ENCODE assay signal across 10 cellular contexts in genomic region chr1:52053862-52054261, GRCh38. TPM values are rescaled to one million over a fixed set of nuclear protein-coding genes. Genes with fewer than 3 reads are reported as not detected.
DNase-seq lines count a peak whose midpoint lies in the region; ATAC-seq and TF ChIP-seq lines count a peak whose summit lies in the region.
"Had no signal": no experiment of that assay in that cellular context is flagged by ENCODE, and none has a peak within 500 bp of the region (broad histone marks: within the 10 kb centered on the region; RNA-seq: fewer than 3 reads in every experiment).

No MANE protein-coding gene starts in this region.

- TF ChIP-seq EP300 in stomach (IDR thresholded peaks at IDR 0.05), result no peak

- no peak for TF ChIP-seq POLR2A in stomach (IDR thresholded peaks at IDR 0.05)

- peaks cover 0 to 24% (median 23%) of the 10 kb centered on the region in 4 donors for H3K36me3 ChIP-seq in stomach

- H3K4me3 ChIP-seq in iPS-18c (ENCODE audit: insufficient read depth, low read depth, low read length) (peak overlapping the region; percentile 98), stomach (peak overlapping the region in 3 of 4 donors; percentile 76 to 97 (median 81))

- H3K9me3 ChIP-seq in iPS-18c (ENCODE audit: control insufficient read depth, insufficient read depth, low read length) (no peaks in the 10 kb centered on the region), stomach (no peaks in the 10 kb centered on the region)

- peak overlapping the region; percentile 93 for H3K4me3 Mint-ChIP-seq in activated naive CD4-positive, alpha-beta T cell treated with anti-CD3 and anti-CD28 coated beads, Interleukin-2, amount 10 ng/mL, durations not matched to agents 7 days and 5 days
- peak overlapping the region; percentile 95 for H3K4me3 Mint-ChIP-seq in activated CD8-positive, alpha-beta T cell treated with anti-CD3 and anti-CD28 coated beads, Interleukin-2, amount 10 ng/mL, durations not matched to agents 7 days and 5 days

- peaks cover 28 to 53% (median 40%) of the 10 kb centered on the region in 4 donors for H3K4me1 ChIP-seq in stomach

- H3K27me3 Mint-ChIP-seq in activated naive CD4-positive, alpha-beta T cell treated with anti-CD3 and anti-CD28 coated beads, Interleukin-2, amount 10 ng/mL, durations not matched to agents 7 days and 5 days, result no peaks in the 10 kb centered on the region
- no peaks in the 10 kb centered on the region for H3K27me3 Mint-ChIP-seq in activated CD8-positive, alpha-beta T cell treated with anti-CD3 and anti-CD28 coated beads, Interleukin-2, amount 10 ng/mL, durations not matched to agents 7 days and 5 days (ENCODE audit: low read depth)

- POLR2A ChIA-PET in activated CD8-positive, alpha-beta T cell treated with anti-CD3 and anti-CD28 coated beads, Interleukin-2, amount 10 ng/mL, durations not matched to agents 7 days and 5 days (lab: Charles Lee), result interaction anchor here (1.2 to 2.2 kb wide), 2 partner anchors 10 to 21 kb away, joined by 4 to 9 read pairs; partner anchors contain the start of gene KTI12

- WGBS in stomach, 5 donors, result 80 to 96% (median 86%) methylated on average over 1 of the region's 1 CpG

- CTCF ChIA-PET in activated naive CD4-positive, alpha-beta T cell treated with anti-CD3 and anti-CD28 coated beads, Interleukin-2, amount 10 ng/mL, durations not matched to agents 7 days and 5 days (lab: Charles Lee), result no interaction called here
- CTCF ChIA-PET in activated CD8-positive, alpha-beta T cell treated with anti-CD3 and anti-CD28 coated beads, Interleukin-2, amount 10 ng/mL, durations not matched to agents 7 days and 5 days (lab: Charles Lee), result no interaction called here

- DNase-seq in activated naive CD4-positive, alpha-beta T cell treated with anti-CD3 and anti-CD28 coated beads, Interleukin-2, amount 10 ng/mL, durations not matched to agents 7 days and 5 days, result no peak
- DNase-seq in activated naive CD4-positive, alpha-beta T cell treated with anti-CD3 and anti-CD28 coated beads, Interleukin-2, amount 50 U/mL, for 72 hours (ENCODE audit: low spot score in 2 of 2), result no peak
- DNase-seq in activated CD8-positive, alpha-beta T cell treated with anti-CD3 and anti-CD28 coated beads, Interleukin-2, amount 10 ng/mL, durations not matched to agents 7 days and 5 days, result no peak
- DNase-seq in stomach (no peak), SIG-M5 (lab: John Stamatoyannopoulos, UW) (no peak)
- DNase-seq: DMS 273 treated with DMSO at 0.1 percent for 48 hours; stimulated activated CD4-positive, alpha-beta T cell treated with anti-CD3 and anti-CD28 coated beads, Interleukin-4, amount 100 ng/mL, for 24 hours had no signal

- H3K27ac ChIP-seq in stomach, result no peak overlapping the region

- intact Hi-C loops in stomach (cut with DNase I; ENCODE audit: low total_unique reads), result no loop called here

- ATAC-seq in activated naive CD4-positive, alpha-beta T cell treated with anti-CD3 and anti-CD28 coated beads, Interleukin-2, amount 50 U/mL, for 72 hours, result no peak
- no peak for ATAC-seq in activated CD8-positive, alpha-beta T cell treated with anti-CD3 and anti-CD28 coated beads, Interleukin-2, amount 10 ng/mL, durations not matched to agents 7 days and 5 days
- no peak for ATAC-seq in HG03565 (IDR thresholded peaks at IDR 0.05; ENCODE audit: unreplicated experiment)
- ATAC-seq in HG03095 (IDR thresholded peaks at IDR 0.05; ENCODE audit: unreplicated experiment), result no peak

- no peaks in the 10 kb centered on the region for H3K9me3 Mint-ChIP-seq in activated naive CD4-positive, alpha-beta T cell treated with anti-CD3 and anti-CD28 coated beads, Interleukin-2, amount 10 ng/mL, durations not matched to agents 7 days and 5 days
- H3K9me3 Mint-ChIP-seq in activated naive CD4-positive, alpha-beta T cell treated with anti-CD3 and anti-CD28 coated beads, Interleukin-2, amount 50 U/mL, for 72 hours, result no peaks in the 10 kb centered on the region
- no peaks in the 10 kb centered on the region for H3K9me3 Mint-ChIP-seq in activated CD8-positive, alpha-beta T cell treated with anti-CD3 and anti-CD28 coated beads, Interleukin-2, amount 10 ng/mL, durations not matched to agents 7 days and 5 days (ENCODE audit: insufficient read depth)

- peak overlapping the region; percentile 11 for H3K27ac Mint-ChIP-seq in activated naive CD4-positive, alpha-beta T cell treated with anti-CD3 and anti-CD28 coated beads, Interleukin-2, amount 10 ng/mL, durations not matched to agents 7 days and 5 days
- peak overlapping the region in 1 of 2 donors; percentile 96 for H3K27ac Mint-ChIP-seq in activated naive CD4-positive, alpha-beta T cell treated with anti-CD3 and anti-CD28 coated beads, Interleukin-2, amount 50 U/mL, for 72 hours
- no peak overlapping the region for H3K27ac Mint-ChIP-seq in activated CD8-positive, alpha-beta T cell treated with anti-CD3 and anti-CD28 coated beads, Interleukin-2, amount 10 ng/mL, durations not matched to agents 7 days and 5 days

- peaks cover 26% of the 10 kb centered on the region for H3K36me3 Mint-ChIP-seq in activated naive CD4-positive, alpha-beta T cell treated with anti-CD3 and anti-CD28 coated beads, Interleukin-2, amount 10 ng/mL, durations not matched to agents 7 days and 5 days
- peaks cover 41 to 43% of the 10 kb centered on the region in 2 donors for H3K36me3 Mint-ChIP-seq in activated naive CD4-positive, alpha-beta T cell treated with anti-CD3 and anti-CD28 coated beads, Interleukin-2, amount 50 U/mL, for 72 hours
- H3K36me3 Mint-ChIP-seq in activated CD8-positive, alpha-beta T cell treated with anti-CD3 and anti-CD28 coated beads, Interleukin-2, amount 10 ng/mL, durations not matched to agents 7 days and 5 days (ENCODE audit: low read depth), result peaks cover 21% of the 10 kb centered on the region

- no peak for TF ChIP-seq CTCF in stomach (IDR thresholded peaks at IDR 0.05)

- H3K4me1 Mint-ChIP-seq in activated naive CD4-positive, alpha-beta T cell treated with anti-CD3 and anti-CD28 coated beads, Interleukin-2, amount 10 ng/mL, durations not matched to agents 7 days and 5 days, result peaks cover 44% of the 10 kb centered on the region
- peaks cover 39% of the 10 kb centered on the region for H3K4me1 Mint-ChIP-seq in activated CD8-positive, alpha-beta T cell treated with anti-CD3 and anti-CD28 coated beads, Interleukin-2, amount 10 ng/mL, durations not matched to agents 7 days and 5 days (ENCODE audit: low read depth)

- no peaks in the 10 kb centered on the region for H3K27me3 ChIP-seq in stomach

RNA-seq across cellular contexts. Expression of gene TXNDC12, which starts 1.1 kb away (rescaled TPM):
- total RNA-seq in activated naive CD4-positive, alpha-beta T cell treated with anti-CD3 and anti-CD28 coated beads, Interleukin-2, amount 50 U/mL, for 72 hours, result 10 to 100 TPM; 42.8 to 45.0 TPM
- 10 to 100 TPM; 41.1 to 45.9 TPM for total RNA-seq in activated CD8-positive, alpha-beta T cell treated with anti-CD3 and anti-CD28 coated beads, Interleukin-2, amount 10 ng/mL, durations not matched to agents 7 days and 5 days
- 10 to 100 TPM; 18.7 to 51.6 (median 44.2) TPM for total RNA-seq in stomach
- 10 to 100 TPM; 12.5 to 23.2 (median 14.0) TPM for polyA plus RNA-seq in stomach

RNA-seq across cellular contexts. Expression of gene BTF3L4, which starts 2.2 kb away (rescaled TPM):
- total RNA-seq in activated naive CD4-positive, alpha-beta T cell treated with anti-CD3 and anti-CD28 coated beads, Interleukin-2, amount 50 U/mL, for 72 hours, result 10 to 100 TPM; 28.8 to 29.9 TPM
- 10 to 100 TPM; 34.5 to 37.1 TPM for total RNA-seq in activated CD8-positive, alpha-beta T cell treated with anti-CD3 and anti-CD28 coated beads, Interleukin-2, amount 10 ng/mL, durations not matched to agents 7 days and 5 days
- 100 to 1,000 TPM in 1 of 5 donors, 10 to 100 TPM in 3, 1 to 10 TPM in 1; 6.7 to 287 (median 39.7) TPM for total RNA-seq in stomach
- 10 to 100 TPM; 35.8 to 49.6 (median 42.7) TPM for polyA plus RNA-seq in stomach

RNA-seq across cellular contexts. Expression of gene KTI12, which starts 20.3 kb away (rescaled TPM):
- 10 to 100 TPM; 12.2 to 12.3 TPM for total RNA-seq in activated naive CD4-positive, alpha-beta T cell treated with anti-CD3 and anti-CD28 coated beads, Interleukin-2, amount 50 U/mL, for 72 hours
- total RNA-seq in activated CD8-positive, alpha-beta T cell treated with anti-CD3 and anti-CD28 coated beads, Interleukin-2, amount 10 ng/mL, durations not matched to agents 7 days and 5 days, result 10 to 100 TPM; 14.6 to 15.2 TPM
- 10 to 100 TPM in 2 of 5 donors, 1 to 10 TPM in 3; 4.2 to 15.4 (median 7.0) TPM for total RNA-seq in stomach
- polyA plus RNA-seq in stomach, result 1 to 10 TPM; 5.7 to 8.4 (median 7.5) TPM
